21 cellular contexts compared by ENCODE assay signal in genomic region chr14:100711117-100711462, GRCh38. TPM values are rescaled to one million over a fixed set of nuclear protein-coding genes. Genes with fewer than 3 reads are reported as not detected.
DNase-seq lines count a peak whose midpoint lies in the region; ATAC-seq, FAIRE-seq and TF ChIP-seq lines count a peak whose summit lies in the region.
"Had no signal": no experiment of that assay in that cellular context is flagged by ENCODE, and none has a peak within 500 bp of the region (broad histone marks: within the 10 kb centered on the region; RNA-seq: fewer than 3 reads in every experiment).

No MANE protein-coding gene starts in this region.

- H3K27me3 Mint-ChIP-seq in activated T-cell treated with anti-CD3 and anti-CD28 coated beads, Interleukin-2, amount 50 U/mL, for 72 hours (ENCODE audit: low read depth), result peaks cover 34% of the 10 kb centered on the region
- H3K27me3 Mint-ChIP-seq: CD4-positive, CD25-positive, alpha-beta regulatory T cell had no signal

- POLR2A ChIA-PET in HepG2 (lab: Yijun Ruan, JAX), result interaction anchor here (0.8 to 0.9 kb wide), 3 partner anchors 40 to 111 kb away, joined by 3 read pairs; no protein-coding TSS in a partner anchor

- TF ChIP-seq EP300 in HepG2 (IDR thresholded peaks at IDR 0.05; ENCODE audit: low read depth in 2 of 2, low read length in 2 of 2) (no peak), HepG2 (CRISPR knock-in tag; IDR thresholded peaks at IDR 0.05; ENCODE audit: borderline replicate concordance) (no peak), ovary (IDR thresholded peaks at IDR 0.05) (no peak)

- H3K4me2 ChIP-seq in BLaER1 (peak overlapping the region; percentile 96), HepG2 (ENCODE audit: low read depth, low read length) (no peak overlapping the region)
- H3K4me2 ChIP-seq: A549 had no signal

- no peaks in the 10 kb centered on the region for H3K79me2 ChIP-seq in HepG2 (ENCODE audit: insufficient read depth, low read length)

- H3K4me3 ChIP-seq in BLaER1 (peak overlapping the region; percentile 17), HepG2 (replicated peaks in 1 of 3; ENCODE audit: insufficient read depth in 1 of 3, low read depth in 2 of 3, low read length in 3 of 3) (no peak overlapping the region), ovary (no peak overlapping the region)
- H3K4me3 ChIP-seq: A549, GM12878, GM23248, SJCRH30 had no signal

- no peaks in the 10 kb centered on the region for H3K9me3 Mint-ChIP-seq in activated T-cell treated with anti-CD3 and anti-CD28 coated beads, Interleukin-2, amount 50 U/mL, for 72 hours

- 76% methylated on average over 7 of the region's 8 CpGs for WGBS in HepG2 (ENCODE audit: low lambda C conversion rate)
- WGBS in ovary, 3 donors, result 26 to 52% (median 32%) methylated on average over 5 to 8 of the region's 8 CpGs

- TF ChIP-seq POLR2A in HepG2 (IDR thresholded peaks at IDR 0.05; ENCODE audit: insufficient read depth in 1 of 2, low read depth in 2 of 2, low read length in 2 of 2) (no peak), ovary (IDR thresholded peaks at IDR 0.05) (no peak)

- DNase-seq in NCI-H69 (lab: John Stamatoyannopoulos, UW) (peak; percentile 46), HepG2 (ENCODE audit: low spot score) (no peak), ovary (peak; percentile 76 to 91 (median 81))
- no peak for DNase-seq in activated T-cell treated with anti-CD3 and anti-CD28 coated beads, Interleukin-2, amount 50 U/mL, for 72 hours
- DNase-seq: CD4-positive, CD25-positive, alpha-beta regulatory T cell; DMS79; GM23248; Karpas-422; MM.1S; NCI-H1105 treated with DMSO at 0.1 percent for 48 hours; NCI-H187; NCI-H510A had no signal

- no peak for FAIRE-seq in HepG2 (lab: Jason Lieb, UNC)
- FAIRE-seq: A549, GM12878, GM18507 had no signal

- H3K4me3 Mint-ChIP-seq in activated T-cell treated with anti-CD3 and anti-CD28 coated beads, Interleukin-2, amount 50 U/mL, for 72 hours, result no peak overlapping the region

- CTCF ChIA-PET in HepG2 (lab: Yijun Ruan, JAX; ENCODE audit: low intra/inter-chr PET ratio, low total read pairs), result no interaction called here

- ATAC-seq in HepG2 (peak; percentile 15; the same call in 2 of the 3 replicates), GM19324 (IDR thresholded peaks at IDR 0.05; ENCODE audit: low FRiP score, unreplicated experiment) (no peak), GM21737 (IDR thresholded peaks at IDR 0.05; ENCODE audit: unreplicated experiment) (no peak)
- ATAC-seq in activated T-cell treated with anti-CD3 and anti-CD28 coated beads, Interleukin-2, amount 50 U/mL, for 72 hours (replicated peaks in 1 of 2), result no peak
- ATAC-seq: A549, GM12878 had no signal

- H3K36me3 ChIP-seq in BLaER1 (no peaks in the 10 kb centered on the region), HepG2 (replicated peaks in 1 of 2; ENCODE audit: control insufficient read depth in 1 of 2, insufficient read depth in 2 of 2, low read length in 2 of 2) (no peaks in the 10 kb centered on the region), ovary (no peaks in the 10 kb centered on the region)
- H3K36me3 ChIP-seq: SJCRH30 had no signal

- intact Hi-C loops in HepG2 (cut with micrococcal nuclease; ENCODE audit: unreplicated experiment) (no loop called here), ovary (cut with DNase I) (loop anchor here in 2 of 4 donors (5.0 to 10.0 kb wide), 2 partner anchors 46 to 191 kb away; partner anchors contain the start of gene RTL1 (in 1 of the 2))

- in situ Hi-C loops in HepG2 (cut with HindIII; ENCODE audit: extremely low pct_ligation_motif_present, low pct_unique_long_range_greater_than_20kb), result no loop called here

- H3K4me1 Mint-ChIP-seq in activated T-cell treated with anti-CD3 and anti-CD28 coated beads, Interleukin-2, amount 50 U/mL, for 72 hours (ENCODE audit: low read depth), result no peaks in the 10 kb centered on the region

- H3K27me3 ChIP-seq in BLaER1 (peaks cover 46% of the 10 kb centered on the region), HepG2 (ENCODE audit: control insufficient read depth in 1 of 2, insufficient read depth in 2 of 2, low read length in 2 of 2) (peaks cover 0 to 5% of the 10 kb centered on the region in 2 experiments; a peak in 2 of 5 replicates), ovary (no peaks in the 10 kb centered on the region)
- H3K27me3 ChIP-seq: SJCRH30 had no signal

- no peaks in the 10 kb centered on the region for H3K36me3 Mint-ChIP-seq in activated T-cell treated with anti-CD3 and anti-CD28 coated beads, Interleukin-2, amount 50 U/mL, for 72 hours (ENCODE audit: insufficient read depth in 2 of 2)
- H3K36me3 Mint-ChIP-seq: CD4-positive, CD25-positive, alpha-beta regulatory T cell had no signal

- H3K27ac ChIP-seq in BLaER1 (peak overlapping the region; percentile 56; the same call in 1 of the 2 replicates), HepG2 (ENCODE audit: extremely low read length, insufficient read depth, low read length) (no peak overlapping the region), ovary (peak overlapping the region; percentile 48 to 91)
- H3K27ac ChIP-seq: GM23248, SJCRH30 had no signal

- H2AFZ ChIP-seq in HepG2 (ENCODE audit: low read length), result no peak overlapping the region
- H2AFZ ChIP-seq: GM23248 had no signal

- peak overlapping the region; percentile 46; the same call in 1 of the 2 replicates for H3K9ac ChIP-seq in BLaER1
- H3K9ac ChIP-seq in HepG2 (ENCODE audit: insufficient read depth, low read depth, low read length), result no peak overlapping the region
- H3K9ac ChIP-seq: GM23248 had no signal

- no TSS peak for BruUV-seq in HepG2 (replicated peaks; lab: Mats Ljungman, UMichigan)

- H3K4me1 ChIP-seq in BLaER1, result peaks cover 83% of the 10 kb centered on the region
- H3K4me1 ChIP-seq in HepG2 (ENCODE audit: insufficient read depth, low read length), result peaks cover 67% of the 10 kb centered on the region
- H3K4me1 ChIP-seq in ovary (ENCODE audit: insufficient read depth), result peaks cover 23% of the 10 kb centered on the region
- H3K4me1 ChIP-seq: A549 had no signal

- peaks cover 39% of the 10 kb centered on the region for H4K20me1 ChIP-seq in BLaER1
- H4K20me1 ChIP-seq in HepG2 (ENCODE audit: insufficient read depth, low read length), result no peaks in the 10 kb centered on the region

- H3K27ac Mint-ChIP-seq in activated T-cell treated with anti-CD3 and anti-CD28 coated beads, Interleukin-2, amount 50 U/mL, for 72 hours, result no peak overlapping the region
- H3K27ac Mint-ChIP-seq: CD4-positive, CD25-positive, alpha-beta regulatory T cell had no signal

- H3K9me3 ChIP-seq in BLaER1, result peaks cover 6% of the 10 kb centered on the region; the same call in 1 of the 2 replicates
- no peaks in the 10 kb centered on the region for H3K9me3 ChIP-seq in HepG2 (ENCODE audit: low read length)
- no peaks in the 10 kb centered on the region for H3K9me3 ChIP-seq in ovary
- H3K9me3 ChIP-seq: A549, SJCRH30 had no signal

- TF ChIP-seq CTCF in HepG2 (CRISPR knock-in tag; IDR thresholded peaks at IDR 0.05) (no peak), ovary (IDR thresholded peaks at IDR 0.05) (no peak)

- TF ChIP-seq RAD21 in HepG2 (CRISPR knock-in tag; IDR thresholded peaks at IDR 0.05), result no peak

TF ChIP-seq in HepG2, 621 proteins besides CTCF, POLR2A, EP300 and RAD21 (continues in another document):
- no peak for TF ChIP-seq ZNF782 (CRISPR knock-in tag; IDR thresholded peaks at IDR 0.05; ENCODE audit: borderline replicate concordance)
- peak; percentile 6; the same call in 1 of the 2 replicates for TF ChIP-seq MTA1 (CRISPR knock-in tag; IDR thresholded peaks at IDR 0.05; ENCODE audit: borderline replicate concordance)
- TF ChIP-seq CREBL2 (CRISPR knock-in tag; IDR thresholded peaks at IDR 0.05; ENCODE audit: borderline replicate concordance), result no peak
- peak; percentile 30; the same call in 1 of the 2 replicates for TF ChIP-seq RXRA (CRISPR knock-in tag; IDR thresholded peaks at IDR 0.05)
- TF ChIP-seq E2F1 (CRISPR knock-in tag; IDR thresholded peaks at IDR 0.05), result no peak
- no peak for TF ChIP-seq AGO1 (IDR thresholded peaks at IDR 0.05; ENCODE audit: low read depth, low read length, poor library complexity, severe bottlenecking)

RNA-seq across cellular contexts. Expression of gene DLK1, which starts 15.6 kb away (rescaled TPM):
- total RNA-seq in HepG2 (2016; rRNA removed; fragmentation: Illumina TruSeq; extraction: Trizol) (48.2 and 95.5 TPM in 2 replicates), ovary (1,000 to 10,000 TPM in 2 of 7 donors, 100 to 1,000 TPM in 4, 10 to 100 TPM in 1; 67.0 to 1,875 (median 133) TPM)
- 20.1 and 21.5 TPM in 2 replicates for total RNA-seq in HepG2 (2016; cell fraction: cytosol; rRNA removed; fragmentation: Illumina TruSeq; extraction: Trizol; ENCODE audit: low read depth)
- total RNA-seq in HepG2 (2016; cell fraction: insoluble cytoplasmic fraction; rRNA removed; fragmentation: Illumina TruSeq; extraction: Trizol), result 42.8 and 103 TPM in 2 replicates
- total RNA-seq in HepG2 (2016; cell fraction: membrane; rRNA removed; fragmentation: Illumina TruSeq; extraction: Trizol), result 36.0 and 50.6 TPM in 2 replicates
- 89.0 and 105 TPM in 2 replicates for total RNA-seq in HepG2 (2016; cell fraction: nucleus; rRNA removed; fragmentation: Illumina TruSeq; extraction: Trizol)
- polyA plus RNA-seq in HepG2 (2011; rRNA removed) (312 and 395 TPM in 2 replicates), ovary (100 to 1,000 TPM in 1 of 2 donors, 10 to 100 TPM in 1; 34.2 to 101 TPM)
- polyA plus RNA-seq in HepG2 (2011; cell fraction: cytosol; rRNA removed), result 265 and 361 TPM in 2 replicates
- 341 and 399 TPM in 2 replicates for polyA plus RNA-seq in HepG2 (2011; cell fraction: nucleus; rRNA removed)
- 757 and 768 TPM in 2 replicates for polyA plus RNA-seq in HepG2 (2012)
- polyA plus RNA-seq in HepG2 (2016; cell fraction: cytosol; fragmentation: Illumina TruSeq; extraction: Trizol; ENCODE audit: low read depth), result 47.2 and 71.3 TPM in 2 replicates
- 105 and 121 TPM in 2 replicates for polyA plus RNA-seq in HepG2 (2016; cell fraction: insoluble cytoplasmic fraction; fragmentation: Illumina TruSeq; extraction: Trizol; ENCODE audit: low read depth)
- 59.9 and 79.2 TPM in 2 replicates for polyA plus RNA-seq in HepG2 (2016; cell fraction: membrane; fragmentation: Illumina TruSeq; extraction: Trizol; ENCODE audit: low read depth)
- polyA plus RNA-seq in HepG2 (2016; cell fraction: nucleus; fragmentation: Illumina TruSeq; extraction: Trizol; ENCODE audit: insufficient read depth, low read depth), result 324 and 361 TPM in 2 replicates
- polyA minus RNA-seq in HepG2 (2011; rRNA and poly(A)+ RNA removed; ENCODE audit: low replicate concordance), result 0.49 and 99.7 TPM in 2 replicates
- polyA minus RNA-seq in HepG2 (2011; cell fraction: cytosol; rRNA and poly(A)+ RNA removed), result 86.7 and 119 TPM in 2 replicates
- polyA minus RNA-seq in HepG2 (2011; cell fraction: nucleus; rRNA and poly(A)+ RNA removed), result 18.8 and 31.0 TPM in 2 replicates
- not detected for total RNA-seq in activated T-cell treated with anti-CD3 and anti-CD28 coated beads, Interleukin-2, amount 50 U/mL, for 72 hours
- total RNA-seq: CD4-positive, CD25-positive, alpha-beta regulatory T cell; GM23248; OCI-LY7; RPMI7951 had no signal
- polyA plus RNA-seq: CD4-positive, CD25-positive, alpha-beta regulatory T cell; GM12878; GM23248 had no signal

Comparison
In these comparisons a context has a peak if more than half of its experiments do, and no peak if none do; other contexts are left out.
1. DNase-seq: peak in NCI-H69 (single experiment) and ovary (5 of 5); none in HepG2 (single experiment) and activated T-cell treated with anti-CD3 and anti-CD28 coated beads, Interleukin-2, amount 50 U/mL, for 72 hours (0 of 2).
2. RNA of gene DLK1, which starts 15.6 kb away (total RNA-seq): 67.0 to 1,875 TPM in ovary and 20.1 to 105 TPM in HepG2; not detected in activated T-cell treated with anti-CD3 and anti-CD28 coated beads, Interleukin-2, amount 50 U/mL, for 72 hours; every median in the first group is over 10 times any median in the second.